Comparison of ENCODE assay signal across 11 cellular contexts in the genomic region with DNA sequence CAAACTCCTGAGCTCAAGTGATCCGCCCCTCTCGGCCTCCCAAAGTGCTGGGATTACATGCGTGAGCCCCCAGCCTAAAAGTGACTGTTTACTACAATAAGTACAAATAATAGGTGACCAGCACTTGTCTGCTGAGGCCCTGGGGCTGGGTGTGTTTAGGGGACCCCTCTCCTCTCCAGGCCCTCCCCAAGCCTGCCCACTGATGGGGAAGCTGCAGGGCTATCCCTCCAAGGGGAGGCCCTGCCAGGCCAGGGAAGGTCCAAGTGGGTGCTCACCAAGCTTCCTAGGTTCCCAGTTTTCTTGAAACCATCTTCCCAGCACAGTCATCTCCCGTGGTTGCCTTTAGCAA.
DNase-seq lines count a peak whose midpoint lies in the region; ATAC-seq, FAIRE-seq and TF ChIP-seq lines count a peak whose summit lies in the region.
"Had no signal": no experiment of that assay in that cellular context is flagged by ENCODE, and none has a peak within 500 bp of the region (broad histone marks: within the 10 kb centered on the region; RNA-seq: fewer than 3 reads in every experiment).

No MANE protein-coding gene starts in this region.

- H2AFZ ChIP-seq in keratinocyte (ENCODE audit: control insufficient read depth, low read length) = no peak overlapping the region

- H3K27ac ChIP-seq in keratinocyte (ENCODE audit: control insufficient read depth, insufficient read depth, low read length) (peak overlapping the region; percentile 22), upper lobe of left lung (peak overlapping the region; percentile 37 to 92 (median 82))

- WGBS in upper lobe of left lung, 2 donors = 98% methylated on average over 4 of the region's 4 CpGs

- no peak overlapping the region for H3K4me2 ChIP-seq in keratinocyte (ENCODE audit: control insufficient read depth, extremely low read depth, insufficient read depth, low read depth, low read length)

- H3K4me1 ChIP-seq in keratinocyte (ENCODE audit: control insufficient read depth, extremely low read depth, insufficient read depth, low read length) (peaks cover 42% of the 10 kb centered on the region), upper lobe of left lung (peaks cover 7 to 36% (median 22%) of the 10 kb centered on the region in 4 donors)

- DNase-seq in cardiac septum (ENCODE audit: low spot score) = peak; percentile 39
- no peak for DNase-seq in Right ventricle myocardium inferior (ENCODE audit: missing footprints)
- no peak for DNase-seq in activated CD4-positive, alpha-beta memory T cell treated with anti-CD3 and anti-CD28 coated beads for 36 hours
- no peak for DNase-seq in keratinocyte (ENCODE audit: low read depth, low spot score)
- peak in 1 of 2 donors; percentile 20 for DNase-seq in upper lobe of left lung
- DNase-seq in epidermal melanocyte (ENCODE audit: insufficient read length, low spot score) = no peak
- no peak for DNase-seq in DMS153 (lab: John Stamatoyannopoulos, UW)
- DNase-seq: cerebellar nuclear complex had no signal

- no peaks in the 10 kb centered on the region for H3K9me1 ChIP-seq in keratinocyte (ENCODE audit: control insufficient read depth, extremely low read depth, insufficient read depth, low read length)

- H3K36me3 Mint-ChIP-seq in activated CD4-positive, alpha-beta memory T cell treated with anti-CD3 and anti-CD28 coated beads for 36 hours = no peaks in the 10 kb centered on the region
- H3K36me3 Mint-ChIP-seq: activated CD8-positive, alpha-beta memory T cell treated with anti-CD3 and anti-CD28 coated beads, Interleukin-2, amount 10 ng/mL, durations not matched to agents 7 days and 5 days had no signal

- H3K4me3 Mint-ChIP-seq in activated CD4-positive, alpha-beta memory T cell treated with anti-CD3 and anti-CD28 coated beads for 36 hours = peak overlapping the region; percentile 74

- dilution Hi-C loops in keratinocyte (cut with MboI; ENCODE audit: extremely low pct_ligation_motif_present, low sequenced_read_pairs) = no loop called here

- no peak for TF ChIP-seq EP300 in upper lobe of left lung (IDR thresholded peaks at IDR 0.05)

- no peaks in the 10 kb centered on the region for H3K79me2 ChIP-seq in keratinocyte (ENCODE audit: control insufficient read depth, insufficient read depth, low read length)

- no peaks in the 10 kb centered on the region for H3K9me3 Mint-ChIP-seq in activated CD4-positive, alpha-beta memory T cell treated with anti-CD3 and anti-CD28 coated beads for 36 hours

- peaks cover 35% of the 10 kb centered on the region for H3K4me1 Mint-ChIP-seq in activated CD4-positive, alpha-beta memory T cell treated with anti-CD3 and anti-CD28 coated beads for 36 hours (ENCODE audit: low read depth)

- intact Hi-C loops in cardiac septum (cut with DNase I) = loop anchor here (5.0 kb wide), 2 partner anchors 41 to 121 kb away; no protein-coding TSS in a partner anchor
- intact Hi-C loops in Right ventricle myocardium inferior (cut with DNase I) = loop anchor here (10.0 kb wide), 1 partner anchor 212 kb away; no protein-coding TSS in a partner anchor
- intact Hi-C loops in activated CD4-positive, alpha-beta memory T cell treated with anti-CD3 and anti-CD28 coated beads for 36 hours (cut with micrococcal nuclease) = loop anchor here (2.0 to 5.0 kb wide), 2 partner anchors 40 to 284 kb away; partner anchors contain the start of gene PARP1

- ATAC-seq in Right ventricle myocardium inferior (no peak), upper lobe of left lung (ENCODE audit: low FRiP score in 2 of 2) (no peak), HG03432 (IDR thresholded peaks at IDR 0.05; ENCODE audit: unreplicated experiment) (no peak)

- no peaks in the 10 kb centered on the region for H3K9me3 ChIP-seq in keratinocyte (ENCODE audit: control insufficient read depth, low read depth, low read length)
- no peaks in the 10 kb centered on the region for H3K9me3 ChIP-seq in upper lobe of left lung

- no peak overlapping the region for H3K4me3 ChIP-seq in keratinocyte (ENCODE audit: control insufficient read depth in 2 of 3, extremely low read depth in 1 of 3, insufficient read depth in 2 of 3, low read depth in 1 of 3, low read length in 3 of 3)
- peak overlapping the region in 1 of 4 donors; percentile 89 for H3K4me3 ChIP-seq in upper lobe of left lung

- no peak overlapping the region for H3K9ac ChIP-seq in keratinocyte (ENCODE audit: control insufficient read depth, extremely low read depth, insufficient read depth, low read length)

- no peak for FAIRE-seq in keratinocyte (lab: Jason Lieb, UNC)
- FAIRE-seq: frontal cortex had no signal

- no peaks in the 10 kb centered on the region for H3K27me3 Mint-ChIP-seq in activated CD4-positive, alpha-beta memory T cell treated with anti-CD3 and anti-CD28 coated beads for 36 hours
- H3K27me3 Mint-ChIP-seq: activated CD8-positive, alpha-beta memory T cell treated with anti-CD3 and anti-CD28 coated beads, Interleukin-2, amount 10 ng/mL, durations not matched to agents 7 days and 5 days had no signal

- H3K27me3 ChIP-seq in keratinocyte (ENCODE audit: control insufficient read depth, extremely low read depth, insufficient read depth, low read length) (no peaks in the 10 kb centered on the region), upper lobe of left lung (no peaks in the 10 kb centered on the region)

- no peaks in the 10 kb centered on the region for H3K36me3 ChIP-seq in keratinocyte (ENCODE audit: control insufficient read depth in 2 of 2, extremely low read depth in 1 of 2, insufficient read depth in 2 of 2, low read length in 2 of 2)
- H3K36me3 ChIP-seq in upper lobe of left lung = no peaks in the 10 kb centered on the region

- CTCF ChIA-PET in activated CD4-positive, alpha-beta memory T cell treated with anti-CD3 and anti-CD28 coated beads for 36 hours (lab: Charles Lee) = interaction anchor here (0.7 to 8.3 kb wide), 12 partner anchors 13 to 284 kb away, joined by 3 to 259 read pairs (median 4); partner anchors contain the start of genes H3-3A and PARP1

- peak overlapping the region; percentile 86 for H3K27ac Mint-ChIP-seq in activated CD4-positive, alpha-beta memory T cell treated with anti-CD3 and anti-CD28 coated beads for 36 hours

- H4K20me1 ChIP-seq in keratinocyte (ENCODE audit: control insufficient read depth, extremely low read depth, insufficient read depth, low read length) = no peaks in the 10 kb centered on the region

- no peak for TF ChIP-seq POLR2A in upper lobe of left lung (IDR thresholded peaks at IDR 0.05)

- POLR2A ChIA-PET in activated CD4-positive, alpha-beta memory T cell treated with anti-CD3 and anti-CD28 coated beads for 36 hours (lab: Charles Lee) = interaction anchor here (2.0 to 3.5 kb wide), 2 partner anchors 58 to 61 kb away, joined by 8 to 16 read pairs; partner anchors contain the start of gene H3-3A

- TF ChIP-seq CTCF in keratinocyte (optimal IDR thresholded peaks at IDR 0.05 in 1 of 3, IDR thresholded peaks at IDR 0.05 in 1 of 3, conservative IDR thresholded peaks at IDR 0.05 in 1 of 3; ENCODE audit: extremely low read depth in 1 of 3, insufficient read depth in 2 of 3, low read length in 3 of 3) (no peak), upper lobe of left lung (IDR thresholded peaks at IDR 0.05) (no peak)
